Comparison of ENCODE assay signal across 17 cellular contexts in genomic region chr6:39829331-39829730, GRCh38.
"Had no signal": no experiment of that assay in that cellular context is flagged by ENCODE, and none has a peak within 500 bp of the region (broad histone marks: within the 10 kb centered on the region; RNA-seq: fewer than 3 reads in every experiment).

No MANE protein-coding gene starts in this region.

- ATAC-seq: effector memory CD8-positive, alpha-beta T cell; esophagus mucosa; mucosa of descending colon; WTC11 had no signal

- H3K27me3 ChIP-seq: thyroid gland had no signal

- H3K27ac ChIP-seq: thyroid gland had no signal

- H3K36me3 ChIP-seq: thyroid gland had no signal

- H3K9me3 ChIP-seq: mucosa of descending colon, thyroid gland had no signal

- H3K4me3 ChIP-seq: mucosa of descending colon, thyroid gland had no signal

- DNase-seq: activated gamma-delta T cell treated with Interleukin-2 at 50 U/mL for 16 hours; activated T-cell treated with anti-CD3 and anti-CD28 coated beads, Interleukin-2, amount 50 U/mL, for 1 hour; aorta; central memory CD4-positive, alpha-beta T cell; effector memory CD8-positive, alpha-beta T cell; hippocampal formation; mesendoderm; mucosa of descending colon; nephron progenitor cell; occipital lobe; stimulated activated CD4-positive, alpha-beta T cell treated with anti-CD3 and anti-CD28 coated beads, Interleukin-4, amount 100 ng/mL, for 24 hours; stimulated activated naive CD4-positive, alpha-beta T cell treated with Interleukin-2 at 50 U/mL for 16 hours; T-helper 1 cell; T-helper 9 cell; thyroid gland had no signal
